8 cellular contexts compared by ENCODE assay signal in the genomic region with DNA sequence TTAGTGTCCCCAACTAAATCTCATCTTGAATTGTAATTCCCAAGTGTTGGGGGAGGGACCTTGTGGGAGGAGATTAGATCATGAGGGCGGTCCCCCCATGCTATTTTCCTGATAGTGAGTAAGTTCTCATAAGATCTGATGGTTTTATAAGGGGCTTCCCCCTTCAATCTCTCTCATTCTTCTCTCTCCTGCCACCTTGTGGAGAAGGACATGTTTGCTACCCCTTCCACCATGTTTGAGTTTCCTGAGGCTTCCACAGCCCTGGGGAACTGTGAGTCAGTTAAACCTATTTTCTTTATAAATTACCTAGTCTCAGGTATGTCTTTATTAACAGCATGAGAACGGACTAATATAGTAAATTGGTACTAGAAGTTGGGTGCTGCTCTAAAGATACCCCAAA.
DNase-seq lines count a peak whose midpoint lies in the region; ATAC-seq and TF ChIP-seq lines count a peak whose summit lies in the region.

No MANE protein-coding gene starts in this region.

- 37 to 52% (median 47%) methylated on average over 2 of the region's 2 CpGs for WGBS in stomach, 5 donors

- TF ChIP-seq CTCF in stomach (IDR thresholded peaks at IDR 0.05): no peak

- intact Hi-C loops in activated CD4-positive, alpha-beta T cell treated with anti-CD3 and anti-CD28 coated beads for 36 hours (cut with DNase I, micrococcal nuclease): no loop called here
- intact Hi-C loops in activated CD4-positive, alpha-beta T cell treated with anti-CD3 and anti-CD28 coated beads, Interleukin-2, amount 10 ng/mL, durations not matched to agents 24 days and 14 days (cut with micrococcal nuclease): loop anchor here (10.0 kb wide), 1 partner anchor 335 kb away; no protein-coding TSS in a partner anchor
- intact Hi-C loops in stomach (cut with DNase I; ENCODE audit: low total_unique reads): no loop called here
- intact Hi-C loops in Right ventricle myocardium superior (cut with DNase I): no loop called here

- no peaks in the 10 kb centered on the region for H3K4me1 Mint-ChIP-seq in activated CD4-positive, alpha-beta T cell treated with anti-CD3 and anti-CD28 coated beads for 36 hours
- H3K4me1 Mint-ChIP-seq in activated CD4-positive, alpha-beta T cell treated with anti-CD3 and anti-CD28 coated beads, Interleukin-2, amount 10 ng/mL, durations not matched to agents 24 days and 14 days: no peaks in the 10 kb centered on the region
- H3K4me1 Mint-ChIP-seq in stimulated activated naive CD8-positive, alpha-beta T cell treated with anti-CD3 and anti-CD28 coated beads, Interleukin-15, amount 100 ng/mL, for 72 hours: no peaks in the 10 kb centered on the region

- no peak overlapping the region for H3K27ac Mint-ChIP-seq in activated CD4-positive, alpha-beta T cell treated with anti-CD3 and anti-CD28 coated beads for 36 hours
- H3K27ac Mint-ChIP-seq in activated CD4-positive, alpha-beta T cell treated with anti-CD3 and anti-CD28 coated beads, Interleukin-2, amount 10 ng/mL, durations not matched to agents 24 days and 14 days: no peak overlapping the region
- H3K27ac Mint-ChIP-seq in stimulated activated naive CD8-positive, alpha-beta T cell treated with anti-CD3 and anti-CD28 coated beads, Interleukin-15, amount 100 ng/mL, for 72 hours: no peak overlapping the region

- H3K27ac ChIP-seq in stomach: no peak overlapping the region

- POLR2A ChIA-PET in activated CD4-positive, alpha-beta T cell treated with anti-CD3 and anti-CD28 coated beads for 36 hours (lab: Charles Lee): no interaction called here

- CTCF ChIA-PET in activated CD4-positive, alpha-beta T cell treated with anti-CD3 and anti-CD28 coated beads for 36 hours (lab: Charles Lee): no interaction called here

- no peak overlapping the region for H3K4me3 ChIP-seq in stomach

- DNase-seq in activated CD4-positive, alpha-beta T cell treated with anti-CD3 and anti-CD28 coated beads for 36 hours: peak; percentile 11
- DNase-seq in activated CD4-positive, alpha-beta T cell treated with anti-CD3 and anti-CD28 coated beads, Interleukin-2, amount 10 ng/mL, durations not matched to agents 24 days and 14 days: no peak
- DNase-seq in stimulated activated naive CD8-positive, alpha-beta T cell treated with anti-CD3 and anti-CD28 coated beads, Interleukin-15, amount 100 ng/mL, for 72 hours: peak; percentile 1 to 17
- DNase-seq in stomach (no peak), Right ventricle myocardium superior (no peak), hippocampal formation (lab: John Stamatoyannopoulos, UW) (no peak)

- no peaks in the 10 kb centered on the region for H3K4me1 ChIP-seq in stomach

- ATAC-seq in activated CD4-positive, alpha-beta T cell treated with anti-CD3 and anti-CD28 coated beads for 36 hours: peak; percentile 49
- peak; percentile 59 for ATAC-seq in HG03064 (IDR thresholded peaks at IDR 0.05; ENCODE audit: low read depth, unreplicated experiment)
- peak; percentile 61; the same call in 1 of the 3 replicates for ATAC-seq in SK-N-SH treated with all-trans-retinoic acid at 6 μM for 48 hours
- ATAC-seq in stimulated activated naive CD8-positive, alpha-beta T cell treated with anti-CD3 and anti-CD28 coated beads, Interleukin-15, amount 100 ng/mL, for 72 hours: peak; percentile 61
- ATAC-seq in Right ventricle myocardium superior (ENCODE audit: poor library complexity): no peak

- H3K36me3 ChIP-seq in stomach: no peaks in the 10 kb centered on the region

- no peak for TF ChIP-seq POLR2A in stomach (IDR thresholded peaks at IDR 0.05)

- H3K36me3 Mint-ChIP-seq in activated CD4-positive, alpha-beta T cell treated with anti-CD3 and anti-CD28 coated beads for 36 hours (ENCODE audit: low read depth): no peaks in the 10 kb centered on the region
- H3K36me3 Mint-ChIP-seq in activated CD4-positive, alpha-beta T cell treated with anti-CD3 and anti-CD28 coated beads, Interleukin-2, amount 10 ng/mL, durations not matched to agents 24 days and 14 days (ENCODE audit: low read depth): no peaks in the 10 kb centered on the region

- no peak for TF ChIP-seq EP300 in stomach (IDR thresholded peaks at IDR 0.05)

- peaks cover 20% of the 10 kb centered on the region for H3K9me3 Mint-ChIP-seq in activated CD4-positive, alpha-beta T cell treated with anti-CD3 and anti-CD28 coated beads for 36 hours (ENCODE audit: low read depth)
- no peaks in the 10 kb centered on the region for H3K9me3 Mint-ChIP-seq in activated CD4-positive, alpha-beta T cell treated with anti-CD3 and anti-CD28 coated beads, Interleukin-2, amount 10 ng/mL, durations not matched to agents 24 days and 14 days
- H3K9me3 Mint-ChIP-seq in stimulated activated naive CD8-positive, alpha-beta T cell treated with anti-CD3 and anti-CD28 coated beads, Interleukin-15, amount 100 ng/mL, for 72 hours: peaks cover 5 to 8% of the 10 kb centered on the region in 2 donors

- no peaks in the 10 kb centered on the region for H3K27me3 ChIP-seq in stomach

- peaks cover 0 to 18% (median 7%) of the 10 kb centered on the region in 4 donors for H3K9me3 ChIP-seq in stomach

- no peak overlapping the region for H3K4me3 Mint-ChIP-seq in activated CD4-positive, alpha-beta T cell treated with anti-CD3 and anti-CD28 coated beads for 36 hours
- H3K4me3 Mint-ChIP-seq in activated CD4-positive, alpha-beta T cell treated with anti-CD3 and anti-CD28 coated beads, Interleukin-2, amount 10 ng/mL, durations not matched to agents 24 days and 14 days: no peak overlapping the region
- H3K4me3 Mint-ChIP-seq in stimulated activated naive CD8-positive, alpha-beta T cell treated with anti-CD3 and anti-CD28 coated beads, Interleukin-15, amount 100 ng/mL, for 72 hours: no peak overlapping the region

- H3K27me3 Mint-ChIP-seq in activated CD4-positive, alpha-beta T cell treated with anti-CD3 and anti-CD28 coated beads for 36 hours: no peaks in the 10 kb centered on the region
- no peaks in the 10 kb centered on the region for H3K27me3 Mint-ChIP-seq in activated CD4-positive, alpha-beta T cell treated with anti-CD3 and anti-CD28 coated beads, Interleukin-2, amount 10 ng/mL, durations not matched to agents 24 days and 14 days
- H3K27me3 Mint-ChIP-seq in stimulated activated naive CD8-positive, alpha-beta T cell treated with anti-CD3 and anti-CD28 coated beads, Interleukin-15, amount 100 ng/mL, for 72 hours: no peaks in the 10 kb centered on the region

TF ChIP-seq in SK-N-SH treated with all-trans-retinoic acid at 6 μM for 48 hours, 23 proteins besides CTCF, POLR2A, EP300 and RAD21:
- TF ChIP-seq PPARA (CRISPR knock-in tag; IDR thresholded peaks at IDR 0.05; ENCODE audit: borderline replicate concordance) (no peak), ZNF70 (CRISPR knock-in tag; IDR thresholded peaks at IDR 0.05) (no peak), ISL1 (CRISPR knock-in tag; IDR thresholded peaks at IDR 0.05) (no peak), RARB (CRISPR knock-in tag; IDR thresholded peaks at IDR 0.05) (no peak), ESRRG (CRISPR knock-in tag; IDR thresholded peaks at IDR 0.05) (no peak), ZNF8 (CRISPR knock-in tag; IDR thresholded peaks at IDR 0.05) (no peak)
- TF ChIP-seq, protein P1, sequence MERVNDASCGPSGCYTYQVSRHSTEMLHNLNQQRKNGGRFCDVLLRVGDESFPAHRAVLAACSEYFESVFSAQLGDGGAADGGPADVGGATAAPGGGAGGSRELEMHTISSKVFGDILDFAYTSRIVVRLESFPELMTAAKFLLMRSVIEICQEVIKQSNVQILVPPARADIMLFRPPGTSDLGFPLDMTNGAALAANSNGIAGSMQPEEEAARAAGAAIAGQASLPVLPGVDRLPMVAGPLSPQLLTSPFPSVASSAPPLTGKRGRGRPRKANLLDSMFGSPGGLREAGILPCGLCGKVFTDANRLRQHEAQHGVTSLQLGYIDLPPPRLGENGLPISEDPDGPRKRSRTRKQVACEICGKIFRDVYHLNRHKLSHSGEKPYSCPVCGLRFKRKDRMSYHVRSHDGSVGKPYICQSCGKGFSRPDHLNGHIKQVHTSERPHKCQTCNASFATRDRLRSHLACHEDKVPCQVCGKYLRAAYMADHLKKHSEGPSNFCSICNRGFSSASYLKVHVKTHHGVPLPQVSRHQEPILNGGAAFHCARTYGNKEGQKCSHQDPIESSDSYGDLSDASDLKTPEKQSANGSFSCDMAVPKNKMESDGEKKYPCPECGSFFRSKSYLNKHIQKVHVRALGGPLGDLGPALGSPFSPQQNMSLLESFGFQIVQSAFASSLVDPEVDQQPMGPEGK (CRISPR knock-in tag; IDR thresholded peaks at IDR 0.05; ENCODE audit: borderline replicate concordance): no peak

Comparison
In these comparisons a context has a peak if more than half of its experiments do, and no peak if none do; other contexts are left out.
1. DNase-seq: peak in activated CD4-positive, alpha-beta T cell treated with anti-CD3 and anti-CD28 coated beads for 36 hours (single experiment) and stimulated activated naive CD8-positive, alpha-beta T cell treated with anti-CD3 and anti-CD28 coated beads, Interleukin-15, amount 100 ng/mL, for 72 hours (2 of 2); none in activated CD4-positive, alpha-beta T cell treated with anti-CD3 and anti-CD28 coated beads, Interleukin-2, amount 10 ng/mL, durations not matched to agents 24 days and 14 days (single experiment), stomach (single experiment), Right ventricle myocardium superior (single experiment) and hippocampal formation (0 of 2).